ENCODE assay signal across 8 cellular contexts in the genomic region with DNA sequence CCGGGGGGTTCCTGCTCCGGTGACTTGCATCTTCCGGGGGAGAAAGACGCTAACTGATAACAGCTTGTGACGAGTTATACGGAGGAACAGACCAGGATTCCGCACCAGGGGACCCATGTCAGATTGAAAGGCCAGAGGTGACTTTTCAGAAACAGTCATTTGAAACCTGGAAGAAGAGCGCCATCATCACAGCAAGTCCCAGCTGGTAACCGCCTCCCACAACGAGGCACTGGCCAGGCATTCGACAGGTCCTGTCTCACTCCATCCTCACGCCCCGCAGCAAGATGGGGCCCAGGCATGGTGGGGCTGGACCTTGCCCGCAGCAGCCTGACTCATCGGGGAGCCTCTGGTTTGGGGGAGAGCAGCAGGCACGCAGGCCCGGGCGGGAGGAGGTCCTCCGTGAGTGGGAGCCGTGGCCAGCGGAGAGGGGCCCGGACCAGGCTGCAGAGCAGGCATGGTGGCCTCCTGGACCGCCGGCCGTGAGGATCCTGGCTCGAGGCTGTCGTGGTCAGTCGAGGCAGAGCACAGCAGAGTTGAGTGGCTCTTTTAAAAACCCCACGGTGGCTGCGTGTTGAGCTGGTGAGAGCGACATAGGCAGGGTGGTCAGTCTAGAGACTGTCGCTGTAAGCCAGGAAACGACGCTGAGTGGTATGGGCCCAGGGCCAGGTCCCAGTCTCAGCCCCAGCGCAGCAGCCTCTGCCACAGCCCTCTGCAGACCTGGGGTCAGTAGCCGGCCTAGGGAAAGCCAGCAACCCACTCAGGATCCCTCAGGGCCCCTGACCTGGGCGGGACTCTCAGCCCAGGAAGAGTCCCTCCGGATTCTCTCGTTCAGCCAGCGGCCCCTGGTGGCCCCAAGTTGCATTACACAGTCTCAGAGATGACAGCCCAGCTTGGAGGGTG.
DNase-seq lines count a peak whose midpoint lies in the region; ATAC-seq lines count a peak whose summit lies in the region.

No MANE protein-coding gene starts in this region.

- H2BK15ac ChIP-seq in mesenchymal stem cell (ENCODE audit: low read depth, poor library complexity, severe bottlenecking), result peak overlapping the region; percentile 82

- no peaks in the 10 kb centered on the region for H3K27me3 ChIP-seq in mesenchymal stem cell (ENCODE audit: control insufficient read depth in 1 of 2, insufficient read depth in 1 of 2, low read length in 2 of 2)

- 76% methylated on average over 40 of the region's 40 CpGs for WGBS in mesenchymal stem cell

- no peak overlapping the region for H2AFZ ChIP-seq in mesenchymal stem cell (ENCODE audit: low read depth, low read length)

- no peak overlapping the region for H2AK5ac ChIP-seq in mesenchymal stem cell (ENCODE audit: low read length, severe bottlenecking)

- peaks cover 20% of the 10 kb centered on the region for H3K4me1 ChIP-seq in mesenchymal stem cell (ENCODE audit: control insufficient read depth, insufficient read depth, low read depth, low read length)

- H4K8ac ChIP-seq in mesenchymal stem cell (ENCODE audit: low read length), result peak overlapping the region; percentile 16

- no peak overlapping the region for H3K27ac ChIP-seq in mesenchymal stem cell (ENCODE audit: low read length, poor library complexity, severe bottlenecking)

- H2BK5ac ChIP-seq in mesenchymal stem cell (ENCODE audit: low read depth, low read length, poor library complexity, severe bottlenecking), result no peak overlapping the region

- ATAC-seq in GM18858 (IDR thresholded peaks at IDR 0.05; ENCODE audit: unreplicated experiment) (peak; percentile 91), HG03025 (IDR thresholded peaks at IDR 0.05; ENCODE audit: low FRiP score, unreplicated experiment) (peak; percentile 80)

- H3K23ac ChIP-seq in mesenchymal stem cell (ENCODE audit: low read length in 2 of 2), result no peak overlapping the region

- peak overlapping the region in 1 of 2 experiments; percentile 30 for H3K4ac ChIP-seq in mesenchymal stem cell (ENCODE audit: low read depth in 1 of 2, low read length in 2 of 2)

- H3K4me2 ChIP-seq in mesenchymal stem cell (ENCODE audit: low read length, poor library complexity, severe bottlenecking), result no peak overlapping the region

- no peaks in the 10 kb centered on the region for H3K79me1 ChIP-seq in mesenchymal stem cell (replicated peaks; ENCODE audit: low read length, poor library complexity, severe bottlenecking)

- H3K9me3 ChIP-seq in mesenchymal stem cell (ENCODE audit: control insufficient read depth, low read length), result no peaks in the 10 kb centered on the region

- peaks cover 16 to 32% of the 10 kb centered on the region in 2 experiments for H3K36me3 ChIP-seq in mesenchymal stem cell (ENCODE audit: control insufficient read depth in 1 of 2, insufficient read depth in 2 of 2, low read depth in 1 of 2, low read length in 2 of 2)

- no peak overlapping the region for H2BK12ac ChIP-seq in mesenchymal stem cell (ENCODE audit: low read length in 2 of 2)

- no peak overlapping the region for H2BK120ac ChIP-seq in mesenchymal stem cell (ENCODE audit: low read depth, low read length)

- H3K9ac ChIP-seq in mesenchymal stem cell (ENCODE audit: low read length), result peak overlapping the region; percentile 56

- no peak overlapping the region for H4K91ac ChIP-seq in mesenchymal stem cell (ENCODE audit: low read length)

- H3K4me3 ChIP-seq in mesenchymal stem cell (ENCODE audit: insufficient read depth in 1 of 2, low read depth in 1 of 2, low read length in 2 of 2), result no peak overlapping the region

- H3K14ac ChIP-seq in mesenchymal stem cell (ENCODE audit: low read length in 2 of 2), result no peak overlapping the region

- H3K18ac ChIP-seq in mesenchymal stem cell (ENCODE audit: low read depth in 1 of 2, low read length in 2 of 2), result no peak overlapping the region

- peak; percentile 92 for DNase-seq in AG20443 (ENCODE audit: low spot score)
- DNase-seq in NCI-H187 treated with DMSO at 0.1 percent for 48 hours (lab: John Stamatoyannopoulos, UW), result peak; percentile 9
- DNase-seq in activated CD4-positive, alpha-beta T cell treated with anti-CD3 and anti-CD28 coated beads for 24 hours (ENCODE audit: low read depth in 2 of 2), result peak; percentile 69
- peak; percentile 80 for DNase-seq in dermis blood vessel endothelial cell
- DNase-seq in mesenchymal stem cell, result peak; percentile 73
- peak; percentile 53 to 59 for DNase-seq in stimulated activated CD8-positive, alpha-beta memory T cell treated with anti-CD3 and anti-CD28 coated beads, Interleukin-15, amount 100 ng/mL, for 48 hours (ENCODE audit: low read depth in 2 of 2)

Comparison
In these comparisons a context has a peak if more than half of its experiments do, and no peak if none do; other contexts are left out.
1. DNase-seq: peak in every context shown above with its lines; median percentile 92 in AG20443; 80 in dermis blood vessel endothelial cell; 73 in mesenchymal stem cell; 69 in activated CD4-positive, alpha-beta T cell treated with anti-CD3 and anti-CD28 coated beads for 24 hours; 56 in stimulated activated CD8-positive, alpha-beta memory T cell treated with anti-CD3 and anti-CD28 coated beads, Interleukin-15, amount 100 ng/mL, for 48 hours; 9 in NCI-H187 treated with DMSO at 0.1 percent for 48 hours.